In genomic region chr16:85573696-85574641, GRCh38 we compare ENCODE assay signal across 8 cellular contexts. TPM values are rescaled to one million over a fixed set of nuclear protein-coding genes. Genes with fewer than 3 reads are reported as not detected.
DNase-seq lines count a peak whose midpoint lies in the region; ATAC-seq and TF ChIP-seq lines count a peak whose summit lies in the region.

No MANE protein-coding gene starts in this region.

- peak overlapping the region; percentile 46 to 67 (median 59) for H3K27ac ChIP-seq in Peyer's patch
- H3K27ac ChIP-seq in esophagus muscularis mucosa (replicated peaks in 1 of 4) = peak overlapping the region; percentile 72 to 80 (median 77)
- no peak overlapping the region for H3K27ac ChIP-seq in neural cell (ENCODE audit: low read length)

- no peak overlapping the region for H2AFZ ChIP-seq in neural cell (ENCODE audit: low read depth, low read length)

- intact Hi-C loops in esophagus muscularis mucosa (cut with DNase I) = no loop called here

- H3K4me2 ChIP-seq in neural cell (ENCODE audit: low read length) = no peak overlapping the region

- H3K36me3 ChIP-seq in Peyer's patch (no peaks in the 10 kb centered on the region), esophagus muscularis mucosa (no peaks in the 10 kb centered on the region), neural cell (ENCODE audit: insufficient read depth, low read length) (no peaks in the 10 kb centered on the region)

- peaks cover 100% of the 10 kb centered on the region for H3K79me2 ChIP-seq in neural cell (replicated peaks; ENCODE audit: insufficient read depth, low read length)

- H3K4me1 ChIP-seq in Peyer's patch (peaks cover 20 to 76% (median 37%) of the 10 kb centered on the region in 4 donors), esophagus muscularis mucosa (peaks cover 45 to 81% (median 64%) of the 10 kb centered on the region in 4 donors)

- H3K4me3 ChIP-seq in Peyer's patch = peak overlapping the region in 1 of 4 donors; percentile 15
- H3K4me3 ChIP-seq in esophagus muscularis mucosa = peak overlapping the region; percentile 27 to 38 (median 32)
- H3K4me3 ChIP-seq in neural cell (ENCODE audit: low read length) = peak overlapping the region; percentile 59

- TF ChIP-seq EP300 in esophagus muscularis mucosa (IDR thresholded peaks at IDR 0.05) = no peak
- TF ChIP-seq EP300 in neural cell (conservative IDR thresholded peaks at IDR 0.05; ENCODE audit: poor library complexity, severe bottlenecking) = no peak

- no peak for TF ChIP-seq RAD21 in neural cell (conservative IDR thresholded peaks at IDR 0.05)

- no peak for TF ChIP-seq POLR2A in Peyer's patch (IDR thresholded peaks at IDR 0.05)
- TF ChIP-seq POLR2A in esophagus muscularis mucosa (IDR thresholded peaks at IDR 0.05; ENCODE audit: low read depth) = no peak

- H4K20me1 ChIP-seq in neural cell (ENCODE audit: insufficient read depth) = peaks cover 16% of the 10 kb centered on the region

- no peaks in the 10 kb centered on the region for H3K9me3 ChIP-seq in Peyer's patch
- no peaks in the 10 kb centered on the region for H3K9me3 ChIP-seq in esophagus muscularis mucosa
- no peaks in the 10 kb centered on the region for H3K9me3 ChIP-seq in neural cell (ENCODE audit: low read length)

- 25% methylated on average over 37 of the region's 37 CpGs for WGBS in esophagus muscularis mucosa

- H3K9me2 ChIP-seq in neural cell (ENCODE audit: insufficient read depth, low read length) = no peaks in the 10 kb centered on the region

- DNase-seq in AG08396 (ENCODE audit: low spot score) (peak; percentile 65), Peyer's patch (peak in 2 of 3 donors; percentile 61 to 67), esophagus muscularis mucosa (ENCODE audit: extremely low spot score) (no peak), SKM-1 (lab: John Stamatoyannopoulos, UW; ENCODE audit: unreplicated experiment) (no peak), NCI-H526 (lab: John Stamatoyannopoulos, UW) (no peak)
- DNase-seq in stimulated activated naive CD4-positive, alpha-beta T cell (lab: John Stamatoyannopoulos, UW) = no peak

- no peaks in the 10 kb centered on the region for H3K27me3 ChIP-seq in Peyer's patch
- H3K27me3 ChIP-seq in esophagus muscularis mucosa = no peaks in the 10 kb centered on the region
- no peaks in the 10 kb centered on the region for H3K27me3 ChIP-seq in neural cell (ENCODE audit: insufficient read depth, low read depth, low read length)

- peak overlapping the region; percentile 60 for H3K9ac ChIP-seq in neural cell (ENCODE audit: low read length)

- H3F3A ChIP-seq in neural cell (ENCODE audit: insufficient read depth, low read length, poor library complexity, severe bottlenecking) = no peaks in the 10 kb centered on the region

- no peak for ATAC-seq in HG02798 (IDR thresholded peaks at IDR 0.05; ENCODE audit: poor library complexity, unreplicated experiment)

- no peak for TF ChIP-seq CTCF in Peyer's patch (IDR thresholded peaks at IDR 0.05)
- TF ChIP-seq CTCF in esophagus muscularis mucosa (IDR thresholded peaks at IDR 0.05) = no peak
- no peak for TF ChIP-seq CTCF in neural cell (IDR thresholded peaks at IDR 0.05; ENCODE audit: poor library complexity, severe bottlenecking)

TF ChIP-seq in neural cell, 6 proteins besides CTCF, POLR2A, EP300 and RAD21:
- TF ChIP-seq MXI1 (conservative IDR thresholded peaks at IDR 0.05; ENCODE audit: poor library complexity, severe bottlenecking) (no peak), POLR2AphosphoS5 (IDR thresholded peaks at IDR 0.05) (no peak), TAF1 (IDR thresholded peaks at IDR 0.05; ENCODE audit: low read depth) (no peak), REST (IDR thresholded peaks at IDR 0.05; ENCODE audit: borderline replicate concordance) (no peak), SMC3 (conservative IDR thresholded peaks at IDR 0.05; ENCODE audit: poor library complexity) (no peak), EZH2 (IDR thresholded peaks at IDR 0.05; ENCODE audit: borderline replicate concordance, insufficient read depth, low read length, poor library complexity, severe bottlenecking) (no peak)
TF ChIP-seq in neural cell: peak in this region for 0.

RNA-seq across cellular contexts. Expression of gene GSE1, which starts 39.2 kb away (rescaled TPM):
- total RNA-seq in Peyer's patch = 100 to 1,000 TPM in 3 of 4 donors, 10 to 100 TPM in 1; 79.7 to 196 (median 143) TPM
- total RNA-seq in esophagus muscularis mucosa = 10 to 100 TPM; 45.4 to 79.4 (median 49.5) TPM
- 35.6 and 38.3 TPM in 2 replicates for polyA plus RNA-seq in neural cell
- 65.7 and 89.0 TPM in 2 replicates for polyA minus RNA-seq in neural cell

Comparison
In these comparisons a context has a peak if more than half of its experiments do, and no peak if none do; other contexts are left out.
1. DNase-seq: peak in AG08396 (single experiment) and Peyer's patch (2 of 3); none in esophagus muscularis mucosa (single experiment), SKM-1 (single experiment), stimulated activated naive CD4-positive, alpha-beta T cell (0 of 6) and NCI-H526 (0 of 2).